ENCODE assay signal across 1 cellular context in genomic region chr20:51712501-51713212, GRCh38.
TF ChIP-seq lines count a peak whose summit lies in the region.

No MANE protein-coding gene starts in this region.

TF ChIP-seq in HepG2, 621 proteins besides CTCF, POLR2A, EP300 and RAD21 (continued from another document):
- TF ChIP-seq SKIL (CRISPR knock-in tag; IDR thresholded peaks at IDR 0.05; ENCODE audit: borderline replicate concordance), result no peak
- no peak for TF ChIP-seq SNAPC5 (CRISPR knock-in tag; IDR thresholded peaks at IDR 0.05; ENCODE audit: borderline replicate concordance)
- no peak for TF ChIP-seq ZXDC (CRISPR knock-in tag; IDR thresholded peaks at IDR 0.05)
- TF ChIP-seq SPEN (CRISPR knock-in tag; IDR thresholded peaks at IDR 0.05; ENCODE audit: low read depth), result 0 out of 2 replicates have a peak, but pooled peaks have one; percentile 20
- 0 out of 2 replicates have a peak, but pooled peaks have one; percentile 14 for TF ChIP-seq BORCS8-MEF2B (CRISPR knock-in tag; IDR thresholded peaks at IDR 0.05)
- TF ChIP-seq MATR3 (CRISPR knock-in tag; IDR thresholded peaks at IDR 0.05), result peak; percentile 23; the same call in 1 of the 2 replicates
- no peak for TF ChIP-seq THYN1 (CRISPR knock-in tag; IDR thresholded peaks at IDR 0.05; ENCODE audit: borderline replicate concordance, low read depth)
- no peak for TF ChIP-seq BRF2 (CRISPR knock-in tag; IDR thresholded peaks at IDR 0.05)
- TF ChIP-seq SMARCE1 (IDR thresholded peaks at IDR 0.05; ENCODE audit: borderline replicate concordance), result no peak
- no peak for TF ChIP-seq ZBTB40 (IDR thresholded peaks at IDR 0.05)
- no peak for TF ChIP-seq ZBTB40 (CRISPR knock-in tag; IDR thresholded peaks at IDR 0.05)
- no peak for TF ChIP-seq KLF15 (CRISPR knock-in tag; IDR thresholded peaks at IDR 0.05; ENCODE audit: borderline replicate concordance)
- peak; percentile 50; the same call in 1 of the 2 replicates for TF ChIP-seq RXRA (CRISPR knock-in tag; IDR thresholded peaks at IDR 0.05)
- no peak for TF ChIP-seq RXRB (CRISPR knock-in tag; IDR thresholded peaks at IDR 0.05; ENCODE audit: borderline replicate concordance)
- no peak for TF ChIP-seq MAFG (CRISPR knock-in tag; IDR thresholded peaks at IDR 0.05)
